ENCODE assay signal across 8 cellular contexts in genomic region chr6:35258858-35259193, GRCh38. TPM values are rescaled to one million over a fixed set of nuclear protein-coding genes. Genes with fewer than 3 reads are reported as not detected.
DNase-seq lines count a peak whose midpoint lies in the region; ATAC-seq and TF ChIP-seq lines count a peak whose summit lies in the region.

No MANE protein-coding gene starts in this region.

- peaks cover 31% of the 10 kb centered on the region for H3K79me2 ChIP-seq in PC-9 (ENCODE audit: low read depth)

- H3K27ac ChIP-seq in PC-9, result peak overlapping the region; percentile 92
- peak overlapping the region; percentile 88 for H3K27ac ChIP-seq in cingulate gyrus (ENCODE audit: low read depth, low read length)
- H3K27ac ChIP-seq in subcutaneous abdominal adipose tissue (ENCODE audit: low read depth, low read length), result peak overlapping the region; percentile 96

- H3K27ac Mint-ChIP-seq in activated CD4-positive, alpha-beta T cell treated with anti-CD3 and anti-CD28 coated beads, Interleukin-2, amount 10 ng/mL, durations not matched to agents 24 days and 14 days, result peak overlapping the region; percentile 95

- H3K36me3 Mint-ChIP-seq in activated CD4-positive, alpha-beta T cell treated with anti-CD3 and anti-CD28 coated beads, Interleukin-2, amount 10 ng/mL, durations not matched to agents 24 days and 14 days (ENCODE audit: low read depth), result no peaks in the 10 kb centered on the region

- no peaks in the 10 kb centered on the region for H3K9me3 ChIP-seq in PC-9 (ENCODE audit: insufficient read depth, low read depth)
- no peaks in the 10 kb centered on the region for H3K9me3 ChIP-seq in subcutaneous abdominal adipose tissue (ENCODE audit: control insufficient read depth in 5 of 5, low read length in 5 of 5)

- peaks cover 20% of the 10 kb centered on the region for H3F3A ChIP-seq in PC-9 (ENCODE audit: insufficient read depth, low read depth)

- H3K27me3 ChIP-seq in PC-9 (ENCODE audit: insufficient read depth, low read depth) (no peaks in the 10 kb centered on the region), subcutaneous abdominal adipose tissue (ENCODE audit: control insufficient read depth in 5 of 5, insufficient read depth in 4 of 5, low read length in 5 of 5) (no peaks in the 10 kb centered on the region)

- H3K4me3 ChIP-seq in PC-9, result peak overlapping the region; percentile 92
- H3K4me3 ChIP-seq in subcutaneous abdominal adipose tissue (ENCODE audit: low read depth in 1 of 5, low read length in 5 of 5), result peak overlapping the region; percentile 88 to 98 (median 92)

- intact Hi-C loops in activated CD4-positive, alpha-beta T cell treated with anti-CD3 and anti-CD28 coated beads, Interleukin-2, amount 10 ng/mL, durations not matched to agents 24 days and 14 days (cut with micrococcal nuclease), result loop anchor here (1.0 to 2.0 kb wide), 2 partner anchors 40 to 371 kb away; partner anchors contain the start of gene TAF11
- intact Hi-C loops in PC-9 (cut with micrococcal nuclease; ENCODE audit: unreplicated experiment), result no loop called here

- peak overlapping the region; percentile 96 for H3K4me3 Mint-ChIP-seq in activated CD4-positive, alpha-beta T cell treated with anti-CD3 and anti-CD28 coated beads, Interleukin-2, amount 10 ng/mL, durations not matched to agents 24 days and 14 days

- H3K36me3 ChIP-seq in PC-9 (ENCODE audit: low read depth) (no peaks in the 10 kb centered on the region), subcutaneous abdominal adipose tissue (ENCODE audit: control insufficient read depth in 5 of 5, insufficient read depth in 5 of 5, low read length in 5 of 5) (no peaks in the 10 kb centered on the region)

- POLR2A ChIA-PET in PC-9 (lab: Charles Lee; ENCODE audit: unreplicated experiment), result interaction anchor here (0.5 to 0.6 kb wide), 2 partner anchors 605 to 831 kb away, joined by 3 read pairs; no protein-coding TSS in a partner anchor

- H2AFZ ChIP-seq in PC-9, result peak overlapping the region; percentile 99

- peaks cover 23% of the 10 kb centered on the region for H3K4me1 Mint-ChIP-seq in activated CD4-positive, alpha-beta T cell treated with anti-CD3 and anti-CD28 coated beads, Interleukin-2, amount 10 ng/mL, durations not matched to agents 24 days and 14 days

- ATAC-seq in HG02884 (IDR thresholded peaks at IDR 0.05; ENCODE audit: unreplicated experiment), result peak; percentile 11

- H3K27me3 Mint-ChIP-seq in activated CD4-positive, alpha-beta T cell treated with anti-CD3 and anti-CD28 coated beads, Interleukin-2, amount 10 ng/mL, durations not matched to agents 24 days and 14 days, result no peaks in the 10 kb centered on the region

- no peaks in the 10 kb centered on the region for H3K9me3 Mint-ChIP-seq in activated CD4-positive, alpha-beta T cell treated with anti-CD3 and anti-CD28 coated beads, Interleukin-2, amount 10 ng/mL, durations not matched to agents 24 days and 14 days

- peak overlapping the region; percentile 56 to 97 (median 94) for H3K9ac ChIP-seq in subcutaneous abdominal adipose tissue (ENCODE audit: low read length in 5 of 5)

- CTCF ChIA-PET in PC-9 (lab: Charles Lee), result interaction anchor here (0.5 to 1.0 kb wide), 3 partner anchors 119 to 816 kb away, joined by 3 to 5 read pairs (median 3); no protein-coding TSS in a partner anchor

- DNase-seq in activated CD4-positive, alpha-beta T cell treated with anti-CD3 and anti-CD28 coated beads, Interleukin-2, amount 10 ng/mL, durations not matched to agents 24 days and 14 days, result no peak
- no peak for DNase-seq in activated CD4-positive, alpha-beta T cell treated with anti-CD3 and anti-CD28 coated beads for 48 hours
- DNase-seq in PC-9 (peak in 1 of 2 experiments; percentile 40), lung microvascular endothelial cell (ENCODE audit: low read depth in 2 of 2) (peak; percentile 60 to 62), NCI-H187 treated with DMSO at 0.1 percent for 48 hours (lab: John Stamatoyannopoulos, UW) (no peak)

- TSS peak; percentile 60 for BruUV-seq in PC-9 (replicated peaks; lab: Mats Ljungman, UMichigan)

- no peak for TF ChIP-seq CTCF in PC-9 (conservative IDR thresholded peaks at IDR 0.05)

- no peaks in the 10 kb centered on the region for H3K9me2 ChIP-seq in PC-9 (ENCODE audit: insufficient read depth)

- H4K20me1 ChIP-seq in PC-9 (ENCODE audit: insufficient read depth), result no peaks in the 10 kb centered on the region

- H3K4me1 ChIP-seq in PC-9 (replicated peaks; ENCODE audit: insufficient read depth) (peaks cover 16% of the 10 kb centered on the region; the same call in 1 of the 2 replicates), subcutaneous abdominal adipose tissue (ENCODE audit: control insufficient read depth in 5 of 5, insufficient read depth in 5 of 5, low read length in 5 of 5) (peaks cover 7 to 23% (median 22%) of the 10 kb centered on the region in 5 donors)

- peak overlapping the region; percentile 96 for H3K4me2 ChIP-seq in PC-9

RNA-seq across cellular contexts. Expression of gene ZNF76, which starts 0.7 kb away (rescaled TPM):
- 31.0 and 31.4 TPM in 2 replicates for total RNA-seq in activated CD4-positive, alpha-beta T cell treated with anti-CD3 and anti-CD28 coated beads, Interleukin-2, amount 10 ng/mL, durations not matched to agents 24 days and 14 days
- total RNA-seq in PC-9 (2021) (38.8 and 39.9 TPM in 2 replicates), lung microvascular endothelial cell (15.9 and 21.0 TPM in 2 replicates)

RNA-seq across cellular contexts. Expression of gene DEF6, which starts 38.8 kb away (rescaled TPM):
- 103 and 113 TPM in 2 replicates for total RNA-seq in activated CD4-positive, alpha-beta T cell treated with anti-CD3 and anti-CD28 coated beads, Interleukin-2, amount 10 ng/mL, durations not matched to agents 24 days and 14 days
- total RNA-seq in PC-9 (2021) (19.6 and 27.0 TPM in 2 replicates), lung microvascular endothelial cell (0.20 and 0.65 TPM in 2 replicates)

RNA-seq across cellular contexts. Expression of gene SCUBE3, which starts 45.1 kb away (rescaled TPM):
- total RNA-seq in activated CD4-positive, alpha-beta T cell treated with anti-CD3 and anti-CD28 coated beads, Interleukin-2, amount 10 ng/mL, durations not matched to agents 24 days and 14 days, result 0.02 and 0.07 TPM in 2 replicates
- 0.10 and 0.17 TPM in 2 replicates for total RNA-seq in PC-9 (2021)
- 0.60 and 0.87 TPM in 2 replicates for total RNA-seq in lung microvascular endothelial cell

Comparison
In these comparisons a context has a peak if more than half of its experiments do, and no peak if none do; other contexts are left out.
1. DNase-seq: peak in lung microvascular endothelial cell (2 of 2); none in activated CD4-positive, alpha-beta T cell treated with anti-CD3 and anti-CD28 coated beads, Interleukin-2, amount 10 ng/mL, durations not matched to agents 24 days and 14 days (single experiment), activated CD4-positive, alpha-beta T cell treated with anti-CD3 and anti-CD28 coated beads for 48 hours (single experiment) and NCI-H187 treated with DMSO at 0.1 percent for 48 hours (single experiment).
2. RNA of gene DEF6, which starts 38.8 kb away (total RNA-seq): 103 to 113 TPM in activated CD4-positive, alpha-beta T cell treated with anti-CD3 and anti-CD28 coated beads, Interleukin-2, amount 10 ng/mL, durations not matched to agents 24 days and 14 days and 19.6 to 27.0 TPM in PC-9; 0.20 to 0.65 TPM in lung microvascular endothelial cell; every median in the first group is over 10 times any median in the second.
3. Peak in every context shown above with its lines, with median percentiles within 50 percentile points of each other: H3K27ac ChIP-seq.